8 cellular contexts compared by ENCODE assay signal in the genomic region with DNA sequence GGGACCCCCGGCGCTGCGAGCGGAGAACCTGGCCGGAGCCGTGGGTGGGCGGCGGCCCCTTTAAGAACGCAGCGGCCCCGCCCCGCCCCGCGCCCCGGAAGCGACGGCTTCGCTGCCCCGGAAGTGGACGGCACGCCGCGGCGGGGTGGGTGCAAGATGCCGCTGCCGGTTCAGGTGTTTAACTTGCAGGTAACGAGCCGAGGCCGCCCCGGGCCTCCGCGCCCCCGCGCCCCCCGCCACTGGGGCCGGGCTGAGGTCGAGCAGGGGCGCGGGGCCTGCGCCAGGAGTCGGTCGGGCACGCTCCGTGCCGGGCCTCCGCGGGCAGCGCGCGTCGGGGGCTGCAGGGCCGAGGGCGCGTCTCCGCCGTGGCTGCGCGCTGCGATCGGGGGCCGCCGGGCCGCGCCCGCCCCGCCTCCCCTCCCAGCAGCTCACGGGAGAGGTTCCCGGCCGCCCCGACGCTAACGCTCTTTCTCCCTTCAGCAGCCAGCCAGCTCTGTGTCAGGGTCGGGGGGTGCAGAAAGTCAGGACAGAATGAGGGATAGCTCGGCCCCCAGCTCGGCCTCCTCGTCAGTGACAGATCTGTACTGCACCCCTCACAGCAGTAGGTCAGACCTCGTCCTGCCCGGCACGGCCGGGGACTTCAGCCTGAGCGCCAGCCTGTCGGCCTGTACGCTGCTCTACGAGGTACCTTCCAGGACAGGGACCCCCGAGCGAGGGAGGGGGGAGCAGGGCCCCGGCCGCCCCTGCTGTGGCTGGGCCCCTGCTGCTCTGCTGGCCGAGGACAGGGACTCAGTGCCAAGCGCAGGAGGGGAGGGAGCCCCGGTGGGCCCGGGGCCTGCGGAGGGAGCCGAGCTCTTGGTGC. TPM values are rescaled to one million over a fixed set of nuclear protein-coding genes. Genes with fewer than 3 reads are reported as not detected.
DNase-seq lines count a peak whose midpoint lies in the region; ATAC-seq lines count a peak whose summit lies in the region.

TSS of gene GPS1 (plus strand) at position 123 of the 862 bp plus-strand sequence. CDS start at position 157, 34 bp downstream.
A gene with protein sequence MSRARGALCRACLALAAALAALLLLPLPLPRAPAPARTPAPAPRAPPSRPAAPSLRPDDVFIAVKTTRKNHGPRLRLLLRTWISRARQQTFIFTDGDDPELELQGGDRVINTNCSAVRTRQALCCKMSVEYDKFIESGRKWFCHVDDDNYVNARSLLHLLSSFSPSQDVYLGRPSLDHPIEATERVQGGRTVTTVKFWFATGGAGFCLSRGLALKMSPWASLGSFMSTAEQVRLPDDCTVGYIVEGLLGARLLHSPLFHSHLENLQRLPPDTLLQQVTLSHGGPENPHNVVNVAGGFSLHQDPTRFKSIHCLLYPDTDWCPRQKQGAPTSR (minus strand): TSS at position 36 of the 862 bp plus-strand sequence. CDS start 45 bp downstream, outside the sequence.

- peak within 1 kb of the TSS; percentile 23 for H4K91ac ChIP-seq in mesenchymal stem cell (ENCODE audit: low read length)

- ATAC-seq in HG02642 (IDR thresholded peaks at IDR 0.05; ENCODE audit: poor library complexity, unreplicated experiment) = peak; percentile 65
- ATAC-seq in HG02840 (IDR thresholded peaks at IDR 0.05; ENCODE audit: low FRiP score, unreplicated experiment) = no peak

- H2BK15ac ChIP-seq in mesenchymal stem cell (ENCODE audit: low read depth, poor library complexity, severe bottlenecking) = peak within 1 kb of the TSS; percentile 23

- H3K14ac ChIP-seq in mesenchymal stem cell (ENCODE audit: low read length in 2 of 2) = peak within 1 kb of the TSS in 1 of 2 experiments; percentile 93

- peak within 1 kb of the TSS; percentile 50 to 87 for H3K4ac ChIP-seq in mesenchymal stem cell (ENCODE audit: low read depth in 1 of 2, low read length in 2 of 2)

- peak within 1 kb of the TSS; percentile 78 for H4K8ac ChIP-seq in mesenchymal stem cell (ENCODE audit: low read length)

- H3K18ac ChIP-seq in mesenchymal stem cell (ENCODE audit: low read depth in 1 of 2, low read length in 2 of 2) = peak within 1 kb of the TSS; percentile 57 to 86

- no peaks in the 10 kb centered on the region for H3K9me3 ChIP-seq in effector memory CD4-positive, alpha-beta T cell (ENCODE audit: control insufficient read depth, low read length)
- no peaks in the 10 kb centered on the region for H3K9me3 ChIP-seq in mesenchymal stem cell (ENCODE audit: control insufficient read depth, low read length)

- peaks cover 53% of the 10 kb centered on the region for H3K79me1 ChIP-seq in mesenchymal stem cell (replicated peaks; ENCODE audit: low read length, poor library complexity, severe bottlenecking)

- DNase-seq in G401 (ENCODE audit: low spot score) = peak; percentile 77
- peak; percentile 66 for DNase-seq in NCI-H510A treated with DMSO at 0.1 percent for 48 hours (lab: John Stamatoyannopoulos, UW)
- peak; percentile 50 to 77 for DNase-seq in activated CD8-positive, alpha-beta memory T cell treated with anti-CD3 and anti-CD28 coated beads for 1 hour (ENCODE audit: extremely low read depth in 1 of 2, low read depth in 1 of 2)
- peak; percentile 63 to 74 (median 65) for DNase-seq in effector memory CD4-positive, alpha-beta T cell
- peak; percentile 54 for DNase-seq in mesenchymal stem cell
- peak; percentile 65 for DNase-seq in stimulated activated CD8-positive, alpha-beta memory T cell treated with anti-CD3 and anti-CD28 coated beads, Interleukin-12 subunit alpha, Interleukin-12 subunit beta, amount 100 ng/mL, for 1 hour (ENCODE audit: low read depth)

- H2BK12ac ChIP-seq in mesenchymal stem cell (ENCODE audit: low read length in 2 of 2) = peak within 1 kb of the TSS in 1 of 2 experiments; percentile 96

- H3K23ac ChIP-seq in mesenchymal stem cell (ENCODE audit: low read length in 2 of 2) = peak within 1 kb of the TSS in 1 of 2 experiments; percentile 92

- peak within 1 kb of the TSS; percentile 81 for H2AK5ac ChIP-seq in mesenchymal stem cell (ENCODE audit: low read length, severe bottlenecking)

- peak within 1 kb of the TSS; percentile 89 for H3K9ac ChIP-seq in mesenchymal stem cell (ENCODE audit: low read length)

- 1% methylated on average over 49 of the region's 94 CpGs for WGBS in mesenchymal stem cell

- no peak within 1 kb of the TSS for H2BK5ac ChIP-seq in mesenchymal stem cell (ENCODE audit: low read depth, low read length, poor library complexity, severe bottlenecking)

- peaks cover 25% of the 10 kb centered on the region for H3K4me1 ChIP-seq in effector memory CD4-positive, alpha-beta T cell (ENCODE audit: control insufficient read depth, insufficient read depth, low read length, poor library complexity, severe bottlenecking)
- peaks cover 41% of the 10 kb centered on the region for H3K4me1 ChIP-seq in mesenchymal stem cell (ENCODE audit: control insufficient read depth, insufficient read depth, low read depth, low read length)

- peaks cover 34% of the 10 kb centered on the region for H3K36me3 ChIP-seq in effector memory CD4-positive, alpha-beta T cell (ENCODE audit: control insufficient read depth, insufficient read depth, low read length)
- H3K36me3 ChIP-seq in mesenchymal stem cell (ENCODE audit: control insufficient read depth in 1 of 2, insufficient read depth in 2 of 2, low read depth in 1 of 2, low read length in 2 of 2) = peaks cover 65 to 79% of the 10 kb centered on the region in 2 experiments

- peak within 1 kb of the TSS; percentile 88 for H3K4me2 ChIP-seq in mesenchymal stem cell (ENCODE audit: low read length, poor library complexity, severe bottlenecking)

- no peaks in the 10 kb centered on the region for H3K27me3 ChIP-seq in effector memory CD4-positive, alpha-beta T cell (replicated peaks; ENCODE audit: control insufficient read depth, insufficient read depth, low read length, poor library complexity, severe bottlenecking)
- no peaks in the 10 kb centered on the region for H3K27me3 ChIP-seq in mesenchymal stem cell (ENCODE audit: control insufficient read depth in 1 of 2, insufficient read depth in 1 of 2, low read length in 2 of 2)

- H3K27ac ChIP-seq in effector memory CD4-positive, alpha-beta T cell (ENCODE audit: insufficient read depth, low read length, poor library complexity, severe bottlenecking) = no peak within 1 kb of the TSS
- H3K27ac ChIP-seq in mesenchymal stem cell (ENCODE audit: low read length, poor library complexity, severe bottlenecking) = no peak within 1 kb of the TSS

- in situ Hi-C loops in G401 (cut with HindIII; ENCODE audit: low sequenced_read_pairs) = no loop called here

- H2BK120ac ChIP-seq in mesenchymal stem cell (ENCODE audit: low read depth, low read length) = peak within 1 kb of the TSS; percentile 83

- H2AFZ ChIP-seq in mesenchymal stem cell (ENCODE audit: low read depth, low read length) = peak within 1 kb of the TSS; percentile 78

- peak within 1 kb of the TSS; percentile 71 for H3K4me3 ChIP-seq in effector memory CD4-positive, alpha-beta T cell (ENCODE audit: insufficient read depth, low read depth, low read length, poor library complexity, severe bottlenecking)
- H3K4me3 ChIP-seq in mesenchymal stem cell (ENCODE audit: insufficient read depth in 1 of 2, low read depth in 1 of 2, low read length in 2 of 2) = peak within 1 kb of the TSS; percentile 85 to 89

RNA-seq across cellular contexts. Expression of gene GPS1, which starts in this region (rescaled TPM):
- 129 and 153 TPM in 2 replicates for total RNA-seq in G401 (2014; rRNA removed; shearing (Covaris generic))
- 63.6 TPM for polyA plus RNA-seq in mesenchymal stem cell (2013, experiment 1 of 2)
- polyA plus RNA-seq in mesenchymal stem cell (2013, experiment 2 of 2) = 62.1 TPM

RNA-seq across cellular contexts. Expression of the second gene that starts in this region (rescaled TPM):
- total RNA-seq in G401 (2014; rRNA removed; shearing (Covaris generic)) = 41.2 and 41.5 TPM in 2 replicates
- 31.3 TPM for polyA plus RNA-seq in mesenchymal stem cell (2013, experiment 1 of 2)
- polyA plus RNA-seq in mesenchymal stem cell (2013, experiment 2 of 2) = 31.7 TPM
